16 cellular contexts compared by ENCODE assay signal in the genomic region with DNA sequence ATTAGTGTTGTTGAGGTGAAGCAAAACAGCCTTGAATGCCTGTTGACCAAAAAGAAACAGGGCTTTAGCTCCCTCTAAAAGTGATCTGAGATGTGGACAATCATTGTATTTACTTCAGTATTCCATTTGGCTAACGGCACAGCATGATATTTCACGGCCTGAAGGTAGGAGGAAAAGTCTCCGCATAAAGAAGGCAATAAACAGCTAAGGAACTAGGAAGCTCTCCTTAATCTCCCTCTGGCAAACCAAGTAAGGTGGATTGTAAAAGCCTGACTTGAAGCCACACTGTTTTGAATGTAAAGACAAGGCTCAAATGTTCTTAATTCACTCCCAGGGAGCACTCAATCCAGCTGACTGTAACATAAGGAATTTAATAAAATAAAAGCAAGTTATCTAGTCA.
A peak's percentile ranks its signal among the peaks of the same experiment; 100 is the strongest.
DNase-seq lines count a peak whose midpoint lies in the region; ATAC-seq, FAIRE-seq and TF ChIP-seq lines count a peak whose summit lies in the region.
"Had no signal": no experiment of that assay in that cellular context is flagged by ENCODE, and none has a peak within 500 bp of the region (broad histone marks: within the 10 kb centered on the region; RNA-seq: fewer than 3 reads in every experiment).

No MANE protein-coding gene starts in this region.

- TF ChIP-seq EP300 in K562 (IDR thresholded peaks at IDR 0.05; ENCODE audit: low read length), result no peak

- ATAC-seq in K562 (no peak), HG03159 (IDR thresholded peaks at IDR 0.05; ENCODE audit: unreplicated experiment) (no peak)
- ATAC-seq in stimulated activated effector memory CD8-positive, alpha-beta T cell treated with anti-CD3 and anti-CD28 coated beads, Interleukin-12 subunit alpha, Interleukin-12 subunit beta, amount 100 ng/mL, for 72 hours, result no peak
- ATAC-seq: HCT116 had no signal

- H3K4me1 ChIP-seq in K562 (replicated peaks in 1 of 2; ENCODE audit: control insufficient read depth in 2 of 2, insufficient read depth in 2 of 2, low read length in 2 of 2), result no peaks in the 10 kb centered on the region

- no peaks in the 10 kb centered on the region for H3K36me3 Mint-ChIP-seq in stimulated activated effector memory CD8-positive, alpha-beta T cell treated with anti-CD3 and anti-CD28 coated beads, Interleukin-12 subunit alpha, Interleukin-12 subunit beta, amount 100 ng/mL, for 72 hours
- H3K36me3 Mint-ChIP-seq: CD4-positive, alpha-beta memory T cell had no signal

- no peak for TF ChIP-seq RAD21 in K562 (CRISPR knock-in tag; conservative IDR thresholded peaks at IDR 0.05 in 1 of 2, IDR thresholded peaks at IDR 0.05 in 1 of 2)

- POLR2A ChIA-PET in K562 (lab: Yijun Ruan, JAX), result interaction anchor here (0.8 kb wide), 1 partner anchor 17 kb away, joined by 3 read pairs; no protein-coding TSS in a partner anchor

- TF ChIP-seq CTCF in K562 (IDR thresholded peaks at IDR 0.05 in 2 of 3, conservative IDR thresholded peaks at IDR 0.05 in 1 of 3; ENCODE audit: insufficient read depth in 2 of 3, low read depth in 1 of 3, low read length in 3 of 3), result no peak

- TF ChIP-seq POLR2A in K562 (conservative IDR thresholded peaks at IDR 0.05), result no peak

- H2AFZ ChIP-seq in K562 (ENCODE audit: low read depth, low read length), result peak overlapping the region; percentile 34; the same call in 1 of the 2 replicates

- H3K9me3 ChIP-seq in K562 (replicated peaks; ENCODE audit: control insufficient read depth, insufficient read depth, low read depth, low read length), result no peaks in the 10 kb centered on the region

- no peak overlapping the region for H3K27ac ChIP-seq in K562 (ENCODE audit: extremely low read depth, low read depth, low read length)

- H3K9me3 Mint-ChIP-seq in stimulated activated effector memory CD8-positive, alpha-beta T cell treated with anti-CD3 and anti-CD28 coated beads, Interleukin-12 subunit alpha, Interleukin-12 subunit beta, amount 100 ng/mL, for 72 hours, result peaks cover 9% of the 10 kb centered on the region

- H4K20me1 ChIP-seq in K562 (replicated peaks; ENCODE audit: control insufficient read depth, insufficient read depth, low read length), result no peaks in the 10 kb centered on the region

- BruUV-seq in K562 (replicated peaks; lab: Mats Ljungman, UMichigan), result no TSS peak

- H3K9me1 ChIP-seq in K562 (ENCODE audit: control insufficient read depth, insufficient read depth, low read length), result no peaks in the 10 kb centered on the region

- H3K4me3 Mint-ChIP-seq in stimulated activated effector memory CD8-positive, alpha-beta T cell treated with anti-CD3 and anti-CD28 coated beads, Interleukin-12 subunit alpha, Interleukin-12 subunit beta, amount 100 ng/mL, for 72 hours, result no peak overlapping the region
- H3K4me3 Mint-ChIP-seq: B cell; CD4-positive, alpha-beta memory T cell had no signal

- no peaks in the 10 kb centered on the region for H3K36me3 ChIP-seq in H7 (replicated peaks; ENCODE audit: control insufficient read depth, insufficient read depth, low read length)
- H3K36me3 ChIP-seq in K562 (ENCODE audit: control insufficient read depth, insufficient read depth, low read length), result no peaks in the 10 kb centered on the region

- no peaks in the 10 kb centered on the region for H3K4me1 Mint-ChIP-seq in stimulated activated effector memory CD8-positive, alpha-beta T cell treated with anti-CD3 and anti-CD28 coated beads, Interleukin-12 subunit alpha, Interleukin-12 subunit beta, amount 100 ng/mL, for 72 hours
- H3K4me1 Mint-ChIP-seq: B cell; CD4-positive, alpha-beta memory T cell had no signal

- H3K4me3 ChIP-seq in H7 (ENCODE audit: insufficient read depth, low read depth, low read length) (no peak overlapping the region), K562 (no peak overlapping the region)

- no peak overlapping the region for H3K9ac ChIP-seq in K562 (ENCODE audit: insufficient read depth in 1 of 2, low read depth in 2 of 2, low read length in 2 of 2)

- no peaks in the 10 kb centered on the region for H3K27me3 ChIP-seq in H7 (ENCODE audit: control insufficient read depth, insufficient read depth, low read length)
- no peaks in the 10 kb centered on the region for H3K27me3 ChIP-seq in K562 (ENCODE audit: control insufficient read depth in 2 of 2, insufficient read depth in 2 of 2, low read length in 2 of 2)

- no peak for FAIRE-seq in K562 (lab: Jason Lieb, UNC)
- FAIRE-seq: A204.1, G401.6, GM12891, GM19239 had no signal

- no peak overlapping the region for H3K27ac Mint-ChIP-seq in stimulated activated effector memory CD8-positive, alpha-beta T cell treated with anti-CD3 and anti-CD28 coated beads, Interleukin-12 subunit alpha, Interleukin-12 subunit beta, amount 100 ng/mL, for 72 hours
- H3K27ac Mint-ChIP-seq: B cell; CD4-positive, alpha-beta memory T cell had no signal

- no peaks in the 10 kb centered on the region for H3K79me2 ChIP-seq in K562 (ENCODE audit: control insufficient read depth, insufficient read depth, low read length)

- WGBS in K562 (ENCODE audit: insufficient coverage, low coverage, missing lambda C conversion rate), result 19% methylated on average over 3 of the region's 3 CpGs

- peak; percentile 1 for DNase-seq in H7
- no peak for DNase-seq in K562 (ENCODE audit: extremely low read depth in 1 of 4, low spot score in 3 of 4)
- peak; percentile 20 for DNase-seq in iPS-NIHi7 (ENCODE audit: extremely low spot score)
- no peak for DNase-seq in stimulated activated effector memory CD8-positive, alpha-beta T cell treated with anti-CD3 and anti-CD28 coated beads, Interleukin-12 subunit alpha, Interleukin-12 subunit beta, amount 100 ng/mL, for 72 hours (ENCODE audit: low spot score in 2 of 2)
- DNase-seq in NOMO-1 treated with DMSO at 0.1 percent for 48 hours (lab: John Stamatoyannopoulos, UW; ENCODE audit: unreplicated experiment), result no peak
- DNase-seq in stimulated activated CD4-positive, alpha-beta T cell treated with anti-CD3 and anti-CD28 coated beads, Interleukin-2, amount 100 ng/mL, for 48 hours, result no peak
- DNase-seq: C1 segment of cervical spinal cord; CD4-positive, alpha-beta memory T cell; DMS79 had no signal

- intact Hi-C loops in K562 (cut with micrococcal nuclease), result no loop called here

- no peak overlapping the region for H3K4me2 ChIP-seq in K562 (ENCODE audit: insufficient read depth, low read length)

- CTCF ChIA-PET in K562 (lab: Yijun Ruan, JAX; ENCODE audit: low intra/inter-chr PET ratio), result no interaction called here

- in situ Hi-C loops in K562 (cut with MboI), result no loop called here

TF ChIP-seq in K562, 482 proteins besides CTCF, POLR2A, EP300 and RAD21 (continues in another document):
- TF ChIP-seq ELF4 (CRISPR knock-in tag; IDR thresholded peaks at IDR 0.05) (no peak), PHF20 (IDR thresholded peaks at IDR 0.05; ENCODE audit: partially characterized antibody) (no peak)
- TF ChIP-seq, protein P1, sequence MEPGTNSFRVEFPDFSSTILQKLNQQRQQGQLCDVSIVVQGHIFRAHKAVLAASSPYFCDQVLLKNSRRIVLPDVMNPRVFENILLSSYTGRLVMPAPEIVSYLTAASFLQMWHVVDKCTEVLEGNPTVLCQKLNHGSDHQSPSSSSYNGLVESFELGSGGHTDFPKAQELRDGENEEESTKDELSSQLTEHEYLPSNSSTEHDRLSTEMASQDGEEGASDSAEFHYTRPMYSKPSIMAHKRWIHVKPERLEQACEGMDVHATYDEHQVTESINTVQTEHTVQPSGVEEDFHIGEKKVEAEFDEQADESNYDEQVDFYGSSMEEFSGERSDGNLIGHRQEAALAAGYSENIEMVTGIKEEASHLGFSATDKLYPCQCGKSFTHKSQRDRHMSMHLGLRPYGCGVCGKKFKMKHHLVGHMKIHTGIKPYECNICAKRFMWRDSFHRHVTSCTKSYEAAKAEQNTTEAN (CRISPR knock-in tag; IDR thresholded peaks at IDR 0.05), result no peak

Comparison
In these comparisons a context has a peak if more than half of its experiments do, and no peak if none do; other contexts are left out.
1. DNase-seq: peak in H7 (single experiment) and iPS-NIHi7 (single experiment); none in K562 (0 of 4), stimulated activated effector memory CD8-positive, alpha-beta T cell treated with anti-CD3 and anti-CD28 coated beads, Interleukin-12 subunit alpha, Interleukin-12 subunit beta, amount 100 ng/mL, for 72 hours (0 of 2), NOMO-1 treated with DMSO at 0.1 percent for 48 hours (single experiment) and stimulated activated CD4-positive, alpha-beta T cell treated with anti-CD3 and anti-CD28 coated beads, Interleukin-2, amount 100 ng/mL, for 48 hours (0 of 2).